In genomic region chr6:167287513-167288048, GRCh38 we compare ENCODE assay signal across 23 cellular contexts. TPM values are rescaled to one million over a fixed set of nuclear protein-coding genes. Genes with fewer than 3 reads are reported as not detected.
DNase-seq lines count a peak whose midpoint lies in the region; ATAC-seq and TF ChIP-seq lines count a peak whose summit lies in the region.
"Had no signal": no experiment of that assay in that cellular context is flagged by ENCODE, and none has a peak within 500 bp of the region (broad histone marks: within the 10 kb centered on the region; RNA-seq: fewer than 3 reads in every experiment).

No MANE protein-coding gene starts in this region.

- peaks cover 6% of the 10 kb centered on the region for H3K27me3 Mint-ChIP-seq in brain
- H3K27me3 Mint-ChIP-seq: CD4-positive, alpha-beta T cell had no signal

- CTCF ChIA-PET in HEK293 (lab: Yijun Ruan, JAX) = interaction anchor here (0.6 to 1.4 kb wide), 9 partner anchors 64 to 722 kb away, joined by 3 to 8 read pairs (median 3); no protein-coding TSS in a partner anchor

- H3K27ac Mint-ChIP-seq in brain = peak overlapping the region in 3 of 5 experiments; percentile 22 to 92 (median 31)
- H3K27ac Mint-ChIP-seq: CD4-positive, alpha-beta T cell had no signal

- POLR2A ChIA-PET in HEK293 (lab: Yijun Ruan, JAX) = no interaction called here

- no CpG with 5 or more reads among the region's 13 CpGs for WGBS in neuronal stem cell (ENCODE audit: extremely low coverage in 2 of 2, insufficient read length in 2 of 2, insufficient replicate concordance in 1 of 2), 2 donors
- WGBS in heart left ventricle, 4 donors = 82 to 93% (median 90%) methylated on average over 9 to 13 of the region's 13 CpGs

- no peaks in the 10 kb centered on the region for H3K4me1 ChIP-seq in HEK293 (ENCODE audit: control insufficient read depth, insufficient read depth, low read length)
- H3K4me1 ChIP-seq in neuronal stem cell (ENCODE audit: control insufficient read depth in 2 of 2, insufficient read depth in 1 of 2, low read depth in 1 of 2, low read length in 2 of 2) = peaks cover 0 to 3% of the 10 kb centered on the region in 2 donors
- no peaks in the 10 kb centered on the region for H3K4me1 ChIP-seq in heart left ventricle
- H3K4me1 ChIP-seq: HAP-1 had no signal

- TF ChIP-seq POLR2A in heart left ventricle (IDR thresholded peaks at IDR 0.05) = no peak

- peaks cover 0 to 4% (median 0%) of the 10 kb centered on the region in 5 experiments for H3K9me3 Mint-ChIP-seq in brain
- H3K9me3 Mint-ChIP-seq: CD4-positive, alpha-beta T cell had no signal

- no peak overlapping the region for H3K4me3 ChIP-seq in HEK293 (ENCODE audit: low read depth, low read length)
- H3K4me3 ChIP-seq in neuronal stem cell (ENCODE audit: low read length in 2 of 2) = no peak overlapping the region
- no peak overlapping the region for H3K4me3 ChIP-seq in heart left ventricle
- H3K4me3 ChIP-seq: HAP-1, K562 had no signal

- H3K18ac ChIP-seq in neuronal stem cell (ENCODE audit: low read length) = peak overlapping the region; percentile 5

- H3K14ac ChIP-seq in neuronal stem cell (ENCODE audit: low read length) = no peak overlapping the region

- no peaks in the 10 kb centered on the region for H3K9me3 ChIP-seq in HEK293 (ENCODE audit: control insufficient read depth, insufficient read depth, low read depth, low read length)
- H3K9me3 ChIP-seq in neuronal stem cell (replicated peaks in 1 of 2; ENCODE audit: control insufficient read depth in 2 of 2, insufficient read depth in 1 of 2, low read depth in 1 of 2, low read length in 2 of 2) = no peaks in the 10 kb centered on the region
- H3K9me3 ChIP-seq in heart left ventricle = no peaks in the 10 kb centered on the region
- H3K9me3 ChIP-seq: HAP-1 had no signal

- peak overlapping the region; percentile 47 for H3K9ac ChIP-seq in neuronal stem cell (ENCODE audit: low read depth, low read length, poor library complexity)

- DNase-seq in islet precursor cell = peak; percentile 14
- DNase-seq in neuronal stem cell (ENCODE audit: low spot score) = no peak
- DNase-seq in NCI-H1436 (lab: John Stamatoyannopoulos, UW) = no peak
- DNase-seq in heart left ventricle = no peak
- no peak for DNase-seq in NCI-H345 (lab: John Stamatoyannopoulos, UW)
- DNase-seq in iPS-NIHi11 (ENCODE audit: low spot score) = no peak
- DNase-seq: ACHN; AML-193; CD4-positive, alpha-beta T cell; DMS153; DMS79; GDM1; IMR-90 had no signal

- H3K27me3 ChIP-seq in neuronal stem cell (ENCODE audit: control insufficient read depth in 3 of 3, insufficient read depth in 3 of 3, low read depth in 1 of 3, low read length in 3 of 3) (no peaks in the 10 kb centered on the region), heart left ventricle (no peaks in the 10 kb centered on the region)

- no peak overlapping the region for H2BK12ac ChIP-seq in neuronal stem cell (ENCODE audit: low read length)

- no peaks in the 10 kb centered on the region for H3K36me3 ChIP-seq in HEK293 (ENCODE audit: control insufficient read depth in 2 of 2, insufficient read depth in 1 of 2, low read length in 2 of 2)
- no peaks in the 10 kb centered on the region for H3K36me3 ChIP-seq in neuronal stem cell (replicated peaks in 1 of 2; ENCODE audit: control insufficient read depth in 2 of 2, insufficient read depth in 2 of 2, low read length in 2 of 2)
- H3K36me3 ChIP-seq in heart left ventricle = no peaks in the 10 kb centered on the region
- H3K36me3 ChIP-seq: HAP-1 had no signal

- H3K27ac ChIP-seq in HEK293 (ENCODE audit: extremely low read depth, low read depth, low read length) (no peak overlapping the region), neuronal stem cell (replicated peaks; ENCODE audit: low read length) (no peak overlapping the region), heart left ventricle (no peak overlapping the region)
- H3K27ac ChIP-seq: C4-2B, HL-60 had no signal

- H3K79me1 ChIP-seq in neuronal stem cell (ENCODE audit: low read depth, low read length) = no peaks in the 10 kb centered on the region

- no peak overlapping the region for H3K4ac ChIP-seq in neuronal stem cell (ENCODE audit: low read length)

- H2BK120ac ChIP-seq in neuronal stem cell (ENCODE audit: low read depth, low read length) = no peak overlapping the region

- intact Hi-C loops in heart left ventricle (cut with DNase I) = loop anchor here in 3 of 10 donors (5.0 to 10.0 kb wide), 2 partner anchors 63 to 70 kb away; no protein-coding TSS in a partner anchor

- TF ChIP-seq CTCF in HEK293 (tag by site-specific recombination; IDR thresholded peaks at IDR 0.05) = no peak
- TF ChIP-seq CTCF in brain (conservative IDR thresholded peaks at IDR 0.05) = no peak
- no peak for TF ChIP-seq CTCF in heart left ventricle (IDR thresholded peaks at IDR 0.05)

- no peak overlapping the region for H2AFZ ChIP-seq in neuronal stem cell (ENCODE audit: low read length)

- no peak overlapping the region for H3K4me3 Mint-ChIP-seq in brain
- H3K4me3 Mint-ChIP-seq: CD4-positive, alpha-beta T cell had no signal

- H3K4me1 Mint-ChIP-seq in brain = peaks cover 14% of the 10 kb centered on the region

- H2AK5ac ChIP-seq in neuronal stem cell (ENCODE audit: low read depth, low read length) = peak overlapping the region; percentile 5

- H2BK5ac ChIP-seq in neuronal stem cell (ENCODE audit: low read length) = no peak overlapping the region

- no peak overlapping the region for H2BK15ac ChIP-seq in neuronal stem cell (ENCODE audit: low read length)

- ATAC-seq in heart left ventricle = no peak

- no peaks in the 10 kb centered on the region for H3K36me3 Mint-ChIP-seq in brain

- H4K8ac ChIP-seq in neuronal stem cell (ENCODE audit: low read depth, low read length) = no peak overlapping the region

- H4K91ac ChIP-seq in neuronal stem cell (ENCODE audit: low read depth, low read length, poor library complexity) = no peak overlapping the region

- no peak overlapping the region for H3K23ac ChIP-seq in neuronal stem cell (ENCODE audit: low read depth, low read length, poor library complexity)

- no peak overlapping the region for H3K4me2 ChIP-seq in neuronal stem cell (ENCODE audit: insufficient read depth, low read length, poor library complexity, severe bottlenecking)

TF ChIP-seq in HEK293, 187 proteins besides CTCF, POLR2A, EP300 and RAD21:
- TF ChIP-seq ZSCAN4 (tag by site-specific recombination; IDR thresholded peaks at IDR 0.05) (peak; percentile 77), ZNF747 (tag by site-specific recombination; IDR thresholded peaks at IDR 0.05) (no peak), GLIS1 (tag by site-specific recombination; IDR thresholded peaks at IDR 0.05) (no peak), ZNF266 (tag by site-specific recombination; IDR thresholded peaks at IDR 0.05; ENCODE audit: low read depth) (no peak)

RNA-seq across cellular contexts. Expression of gene UNC93A, which starts 3.5 kb away (rescaled TPM):
- polyA plus RNA-seq in brain (ENCODE audit: insufficient read depth, low read depth, low replicate concordance) (not detected), heart left ventricle (not detected)
- polyA plus RNA-seq in neuronal stem cell (2013, experiment 1 of 2) = not detected
- polyA plus RNA-seq in neuronal stem cell (2013, experiment 2 of 2) = not detected
- not detected for total RNA-seq in heart left ventricle
- total RNA-seq: CD4-positive, alpha-beta T cell; Daoy; H4; HT1080; IMR-90; K562 had no signal
- polyA plus RNA-seq: BJ, IMR-90, K562 had no signal

RNA-seq across cellular contexts. Expression of gene TTLL2, which starts 37.3 kb away (rescaled TPM):
- not detected for polyA plus RNA-seq in brain (ENCODE audit: insufficient read depth, low read depth, low replicate concordance)
- polyA plus RNA-seq in neuronal stem cell (2013, experiment 1 of 2) = not detected
- not detected for polyA plus RNA-seq in neuronal stem cell (2013, experiment 2 of 2)
- not detected for total RNA-seq in heart left ventricle
- polyA plus RNA-seq in heart left ventricle = not detected
- total RNA-seq: CD4-positive, alpha-beta T cell; Daoy; H4; HT1080; IMR-90; K562 had no signal
- polyA plus RNA-seq: BJ, IMR-90, K562 had no signal
